ENCODE assay signal across 12 cellular contexts in the genomic region with DNA sequence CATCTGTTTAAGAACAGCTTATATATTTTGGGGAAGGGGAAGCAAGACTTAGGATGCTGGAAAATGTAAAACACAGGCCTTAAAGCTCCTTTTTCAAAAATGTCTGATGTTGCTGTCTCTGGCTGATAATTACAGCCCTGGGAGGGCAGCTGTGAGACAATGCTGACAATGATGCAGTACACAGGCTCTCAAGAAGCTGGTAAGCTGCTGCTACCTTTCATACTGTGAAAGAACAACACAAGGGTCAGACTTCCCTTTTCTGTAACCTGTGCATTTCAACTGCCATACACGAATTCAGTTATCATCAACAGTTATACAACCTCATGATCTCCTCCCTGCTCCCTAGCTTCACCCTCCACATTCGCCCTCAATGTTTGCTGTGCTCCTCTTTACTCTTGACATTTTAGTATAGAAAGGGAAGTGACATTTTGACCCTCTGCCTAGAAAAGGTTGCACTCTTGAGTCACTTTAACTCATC. TPM values are rescaled to one million over a fixed set of nuclear protein-coding genes. Genes with fewer than 3 reads are reported as not detected.
DNase-seq lines count a peak whose midpoint lies in the region; ATAC-seq, FAIRE-seq and TF ChIP-seq lines count a peak whose summit lies in the region.
"Had no signal": no experiment of that assay in that cellular context is flagged by ENCODE, and none has a peak within 500 bp of the region (broad histone marks: within the 10 kb centered on the region; RNA-seq: fewer than 3 reads in every experiment).

No MANE protein-coding gene starts in this region.

- H3K36me3 ChIP-seq in HEK293 (ENCODE audit: control insufficient read depth in 2 of 2, insufficient read depth in 1 of 2, low read length in 2 of 2) (no peaks in the 10 kb centered on the region), PC-3 (ENCODE audit: low read depth, low read length) (no peaks in the 10 kb centered on the region), A673 (ENCODE audit: insufficient read depth, low read length, poor library complexity, severe bottlenecking) (no peaks in the 10 kb centered on the region), PC-9 (ENCODE audit: low read depth) (no peaks in the 10 kb centered on the region)
- H3K36me3 ChIP-seq: HAP-1, heart left ventricle, tibial nerve had no signal

- H3K9me2 ChIP-seq in PC-3 (replicated peaks; ENCODE audit: low read length) (no peaks in the 10 kb centered on the region), PC-9 (ENCODE audit: insufficient read depth) (no peaks in the 10 kb centered on the region)

- TF ChIP-seq EP300 in A549 (IDR thresholded peaks at IDR 0.05), result no peak

- intact Hi-C loops in PC-3 (cut with micrococcal nuclease), result no loop called here
- intact Hi-C loops in A673 (cut with micrococcal nuclease; ENCODE audit: unreplicated experiment), result no loop called here
- intact Hi-C loops in PC-9 (cut with micrococcal nuclease; ENCODE audit: unreplicated experiment), result no loop called here

- peak overlapping the region; percentile 28 for H3K9ac ChIP-seq in PC-3 (ENCODE audit: low read length)

- no TSS peak for BruUV-seq in PC-3 (replicated peaks; lab: Mats Ljungman, UMichigan)
- BruUV-seq in A673 (replicated peaks; lab: Mats Ljungman, UMichigan), result no TSS peak
- BruUV-seq in PC-9 (replicated peaks; lab: Mats Ljungman, UMichigan), result no TSS peak

- H3K4me3 ChIP-seq in A549, result peak overlapping the region; percentile 37
- H3K4me3 ChIP-seq in HEK293 (ENCODE audit: low read depth, low read length), result no peak overlapping the region
- H3K4me3 ChIP-seq in PC-3 (ENCODE audit: low read length), result no peak overlapping the region
- H3K4me3 ChIP-seq in A673 (ENCODE audit: low read depth, low read length, poor library complexity, severe bottlenecking), result no peak overlapping the region
- H3K4me3 ChIP-seq in PC-9, result no peak overlapping the region
- H3K4me3 ChIP-seq: HAP-1, heart left ventricle, tibial nerve had no signal

- WGBS in A549 (ENCODE audit: missing lambda C conversion rate), result 3% methylated on average over 2 of the region's 2 CpGs

- DNase-seq in A549 (ENCODE audit: low read depth in 1 of 2, low spot score in 1 of 2) (peak in 1 of 2 experiments; percentile 54), PC-3 (no peak), hippocampal formation (lab: John Stamatoyannopoulos, UW) (peak; percentile 19 to 74), A673 (ENCODE audit: low spot score) (no peak), PC-9 (no peak)
- no peak for DNase-seq in activated CD8-positive, alpha-beta memory T cell treated with anti-CD3 and anti-CD28 coated beads, Interleukin-2, amount 50 U/mL, for 4 hours
- DNase-seq: heart left ventricle, mesenchymal stem cell had no signal

- H3F3A ChIP-seq in PC-3 (ENCODE audit: low read length, unreplicated experiment), result no peaks in the 10 kb centered on the region
- no peaks in the 10 kb centered on the region for H3F3A ChIP-seq in PC-9 (ENCODE audit: insufficient read depth, low read depth)

- H3K4me2 ChIP-seq in A549 (peak overlapping the region; percentile 81), PC-3 (ENCODE audit: low read length) (peak overlapping the region; percentile 11; the same call in 1 of the 2 replicates), PC-9 (no peak overlapping the region)

- POLR2A ChIA-PET in A549 (lab: Yijun Ruan, JAX), result interaction anchor here (1.1 to 1.7 kb wide), 2 partner anchors 22 to 121 kb away, joined by 4 to 7 read pairs; no protein-coding TSS in a partner anchor
- POLR2A ChIA-PET in HEK293 (lab: Yijun Ruan, JAX), result interaction anchor here (0.5 to 1.1 kb wide), 2 partner anchors 25 to 129 kb away, joined by 3 read pairs; partner anchors contain the start of gene MAP7
- POLR2A ChIA-PET in PC-3 (lab: Charles Lee; ENCODE audit: unreplicated experiment), result no interaction called here
- POLR2A ChIA-PET in A673 (lab: Charles Lee; ENCODE audit: low non-redundant PET), result no interaction called here
- POLR2A ChIA-PET in PC-9 (lab: Charles Lee; ENCODE audit: unreplicated experiment), result no interaction called here

- H3K4me1 ChIP-seq in A549 (peaks cover 92% of the 10 kb centered on the region), HEK293 (ENCODE audit: control insufficient read depth, insufficient read depth, low read length) (peaks cover 28% of the 10 kb centered on the region), PC-3 (ENCODE audit: insufficient read depth, low read length) (peaks cover 28% of the 10 kb centered on the region), A673 (ENCODE audit: insufficient read depth, low read length, poor library complexity, severe bottlenecking) (no peaks in the 10 kb centered on the region), PC-9 (replicated peaks; ENCODE audit: insufficient read depth) (0 out of 2 replicates have a peak, but pooled peaks cover 7% of the 10 kb centered on the region)

- H2AFZ ChIP-seq in PC-3 (ENCODE audit: low read length) (no peak overlapping the region), PC-9 (no peak overlapping the region)

- TF ChIP-seq CTCF in A549 (IDR thresholded peaks at IDR 0.05), result no peak
- TF ChIP-seq CTCF in HEK293 (tag by site-specific recombination; IDR thresholded peaks at IDR 0.05), result no peak
- no peak for TF ChIP-seq CTCF in PC-3 (conservative IDR thresholded peaks at IDR 0.05; ENCODE audit: low read depth, low read length)
- no peak for TF ChIP-seq CTCF in A673 (conservative IDR thresholded peaks at IDR 0.05; ENCODE audit: low read depth, low read length)
- TF ChIP-seq CTCF in PC-9 (conservative IDR thresholded peaks at IDR 0.05), result no peak

- peaks cover 4% of the 10 kb centered on the region; the same call in 1 of the 2 replicates for H4K20me1 ChIP-seq in PC-3 (ENCODE audit: low read length)
- H4K20me1 ChIP-seq in PC-9 (ENCODE audit: insufficient read depth), result peaks cover 13% of the 10 kb centered on the region

- H3K9me3 ChIP-seq in A549, result no peaks in the 10 kb centered on the region
- no peaks in the 10 kb centered on the region for H3K9me3 ChIP-seq in HEK293 (ENCODE audit: control insufficient read depth, insufficient read depth, low read depth, low read length)
- no peaks in the 10 kb centered on the region for H3K9me3 ChIP-seq in PC-3 (ENCODE audit: low read length)
- H3K9me3 ChIP-seq in A673 (ENCODE audit: low read depth, low read length, poor library complexity, severe bottlenecking), result no peaks in the 10 kb centered on the region
- no peaks in the 10 kb centered on the region for H3K9me3 ChIP-seq in PC-9 (ENCODE audit: insufficient read depth, low read depth)
- H3K9me3 ChIP-seq: HAP-1, heart left ventricle, tibial nerve had no signal

- no peak for TF ChIP-seq RAD21 in A549 (conservative IDR thresholded peaks at IDR 0.05 in 1 of 2, IDR thresholded peaks at IDR 0.05 in 1 of 2)

- H3K79me2 ChIP-seq in PC-3 (ENCODE audit: low read length) (peaks cover 53% of the 10 kb centered on the region), PC-9 (ENCODE audit: low read depth) (peaks cover 64% of the 10 kb centered on the region)

- FAIRE-seq in A549 (lab: Jason Lieb, UNC), result no peak

- ATAC-seq in A549 (peak; percentile 35 to 42; a peak in 4 of 6 replicates), PC-3 (peak; percentile 37), GM19035 (IDR thresholded peaks at IDR 0.05; ENCODE audit: unreplicated experiment) (no peak)
- ATAC-seq: heart left ventricle had no signal

- H3K27ac ChIP-seq in A549 (peak overlapping the region; percentile 91 to 97), HEK293 (ENCODE audit: extremely low read depth, low read depth, low read length) (peak overlapping the region; percentile 18; the same call in 1 of the 2 replicates), PC-3 (ENCODE audit: low read length) (peak overlapping the region; percentile 74), A673 (ENCODE audit: low read depth, low read length, poor library complexity, severe bottlenecking) (no peak overlapping the region), PC-9 (no peak overlapping the region)
- H3K27ac ChIP-seq: heart left ventricle, tibial nerve had no signal

- CTCF ChIA-PET in A549 (lab: Yijun Ruan, JAX), result interaction anchor here (0.6 to 5.7 kb wide), 7 partner anchors 12 to 123 kb away, joined by 3 to 36 read pairs (median 6); partner anchors contain the start of gene MAP7
- CTCF ChIA-PET in HEK293 (lab: Yijun Ruan, JAX), result interaction anchor here (0.6 to 3.2 kb wide), 9 partner anchors 10 to 96 kb away, joined by 3 to 14 read pairs (median 3); partner anchors contain the start of gene MAP7
- CTCF ChIA-PET in PC-3 (lab: Charles Lee), result no interaction called here
- CTCF ChIA-PET in A673 (lab: Charles Lee), result no interaction called here
- CTCF ChIA-PET in PC-9 (lab: Charles Lee), result no interaction called here

- TF ChIP-seq POLR2A in A549 (IDR thresholded peaks at IDR 0.05; ENCODE audit: low read length), result no peak

- H3K27me3 ChIP-seq in PC-3 (ENCODE audit: low read length), result no peaks in the 10 kb centered on the region
- no peaks in the 10 kb centered on the region for H3K27me3 ChIP-seq in A673 (replicated peaks; ENCODE audit: insufficient read depth, low read depth, low read length, poor library complexity)
- H3K27me3 ChIP-seq in PC-9 (ENCODE audit: insufficient read depth, low read depth), result no peaks in the 10 kb centered on the region
- H3K27me3 ChIP-seq: heart left ventricle, tibial nerve had no signal

TF ChIP-seq in A549, 52 proteins besides CTCF, POLR2A, EP300 and RAD21 (continues in another document):
- TF ChIP-seq JUN (IDR thresholded peaks at IDR 0.05) (no peak), FOSL2 (IDR thresholded peaks at IDR 0.05) (no peak), FOSL2 (CRISPR knock-in tag; IDR thresholded peaks at IDR 0.05) (no peak), HOXB13 (CRISPR knock-in tag; IDR thresholded peaks at IDR 0.05; ENCODE audit: low read depth) (no peak), MAX (IDR thresholded peaks at IDR 0.05) (0 out of 2 replicates have a peak, but pooled peaks have one; percentile 1)

TF ChIP-seq in HEK293, 187 proteins besides CTCF, POLR2A, EP300 and RAD21 (continues in another document):
- TF ChIP-seq ZBTB17 (tag by site-specific recombination; IDR thresholded peaks at IDR 0.05) (no peak), ZNF341 (tag by site-specific recombination; IDR thresholded peaks at IDR 0.05; ENCODE audit: low read depth) (no peak), ZNF785 (tag by site-specific recombination; IDR thresholded peaks at IDR 0.05) (no peak), ZFP3 (tag by site-specific recombination; IDR thresholded peaks at IDR 0.05; ENCODE audit: low read depth) (no peak), GLI2 (tag by site-specific recombination; IDR thresholded peaks at IDR 0.05; ENCODE audit: borderline replicate concordance, low read depth) (no peak), ZNF473 (tag by site-specific recombination; IDR thresholded peaks at IDR 0.05) (no peak), ZNF510 (tag by site-specific recombination; IDR thresholded peaks at IDR 0.05; ENCODE audit: insufficient replicate concordance) (no peak)

RNA-seq across cellular contexts. Expression of gene MAP7, which starts 25.2 kb away (rescaled TPM):
- polyA plus RNA-seq in A549 (2011; rRNA removed) (49.0 and 64.5 TPM in 2 replicates), A549 (2017; fragmentation: RNase III; extraction: RNeasy Plus Mini Kit Qiagen cat#74134 plus additional on column Dnase treatment) (49.5 to 65.0 TPM (median 60.6 TPM) in 3 replicates)
- polyA plus RNA-seq in A549 (2012; cell fraction: cytosol; rRNA removed), result 36.9 and 38.4 TPM in 2 replicates
- 41.6 and 44.1 TPM in 2 replicates for polyA plus RNA-seq in A549 (2012; cell fraction: nucleus; rRNA removed)
- polyA minus RNA-seq in A549 (2011; rRNA and poly(A)+ RNA removed), result 27.1 and 28.1 TPM in 2 replicates
- total RNA-seq in PC-3 (2014; rRNA removed) (13.9 and 25.3 TPM in 2 replicates), A673 (2021) (0.09 TPM in 1 of 2 replicates, not detected in the other), PC-9 (2021) (27.5 and 33.7 TPM in 2 replicates)

Comparison
In these comparisons a context has a peak if more than half of its experiments do, and no peak if none do; other contexts are left out.
1. DNase-seq: peak in hippocampal formation (2 of 2); none in PC-3 (single experiment), A673 (single experiment), PC-9 (0 of 2) and activated CD8-positive, alpha-beta memory T cell treated with anti-CD3 and anti-CD28 coated beads, Interleukin-2, amount 50 U/mL, for 4 hours (single experiment).
2. H3K27ac ChIP-seq: peak in A549 (2 of 2), HEK293 (single experiment) and PC-3 (single experiment); none in A673 (single experiment) and PC-9 (single experiment).
3. RNA of gene MAP7, which starts 25.2 kb away (total RNA-seq): 27.5 to 33.7 TPM in PC-9 and 13.9 to 25.3 TPM in PC-3; 0.09 TPM in A673; every median in the first group is over 10 times any median in the second.
4. CTCF ChIA-PET loops: an anchor here in A549 (0.6 to 5.7 kb wide) and HEK293 (0.6 to 3.2 kb wide); none called in PC-3, A673 and PC-9.
5. POLR2A ChIA-PET loops: an anchor here in A549 (1.1 to 1.7 kb wide) and HEK293 (0.5 to 1.1 kb wide); none called in PC-3, A673 and PC-9.